Comparison of ENCODE assay signal across 16 cellular contexts in the genomic region with DNA sequence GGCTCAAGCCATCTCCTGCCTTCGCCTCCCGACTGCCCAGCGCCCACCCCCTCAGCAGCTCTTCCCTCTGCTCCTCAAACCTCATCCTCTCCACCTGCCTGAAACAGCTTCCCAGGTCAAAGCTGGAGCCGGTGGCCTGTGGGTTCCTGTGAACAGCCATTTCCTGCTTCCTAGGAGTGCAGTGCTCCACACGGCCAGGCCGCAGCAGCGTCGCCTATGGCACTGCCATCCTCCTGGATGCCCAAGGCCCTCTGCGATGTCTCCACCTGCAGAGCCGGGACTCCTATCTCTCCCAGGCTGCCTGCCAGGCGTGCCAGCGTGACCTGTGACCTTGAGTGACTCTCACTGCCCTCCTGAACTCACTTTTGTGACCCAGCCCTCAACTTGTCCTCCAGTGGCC.
"Had no signal": no experiment of that assay in that cellular context is flagged by ENCODE, and none has a peak within 500 bp of the region (broad histone marks: within the 10 kb centered on the region; RNA-seq: fewer than 3 reads in every experiment).

No MANE protein-coding gene starts in this region.

- H3K27me3 ChIP-seq: esophagus muscularis mucosa, stomach had no signal

- H3K4me1 Mint-ChIP-seq: activated CD4-positive, alpha-beta T cell treated with anti-CD3 and anti-CD28 coated beads, Interleukin-2, amount 10 ng/mL, durations not matched to agents 24 days and 14 days; activated T-helper 17 cell treated with anti-CD3 and anti-CD28 coated beads, Interleukin-2, amount 50 U/mL, for 72 hours had no signal

- H3K9me3 ChIP-seq: esophagus muscularis mucosa, lower lobe of right lung, stomach, thoracic aorta had no signal

- H3K9me3 Mint-ChIP-seq: activated CD4-positive, alpha-beta T cell treated with anti-CD3 and anti-CD28 coated beads, Interleukin-2, amount 10 ng/mL, durations not matched to agents 24 days and 14 days; activated T-helper 17 cell treated with anti-CD3 and anti-CD28 coated beads, Interleukin-2, amount 50 U/mL, for 72 hours; naive B cell; T-helper 1 cell treated with Interleukin-12 subunit alpha and Interleukin-12 subunit beta and Interleukin-4 antibody, amounts not matched to agents 30 μg/mL and 1 μg/mL, for 36 hours had no signal

- FAIRE-seq: astrocyte had no signal

- H3K4me1 ChIP-seq: lower lobe of right lung, stomach had no signal

- H3K27ac Mint-ChIP-seq: activated CD4-positive, alpha-beta T cell treated with anti-CD3 and anti-CD28 coated beads, Interleukin-2, amount 10 ng/mL, durations not matched to agents 24 days and 14 days; activated T-helper 17 cell treated with anti-CD3 and anti-CD28 coated beads, Interleukin-2, amount 50 U/mL, for 72 hours; progenitor cell of endocrine pancreas; T-helper 1 cell treated with Interleukin-12 subunit alpha and Interleukin-12 subunit beta and Interleukin-4 antibody, amounts not matched to agents 30 μg/mL and 1 μg/mL, for 36 hours had no signal

- ATAC-seq: activated T-helper 17 cell treated with anti-CD3 and anti-CD28 coated beads, Interleukin-2, amount 50 U/mL, for 72 hours; lower lobe of right lung had no signal

- H3K27me3 Mint-ChIP-seq: activated CD4-positive, alpha-beta T cell treated with anti-CD3 and anti-CD28 coated beads, Interleukin-2, amount 10 ng/mL, durations not matched to agents 24 days and 14 days; activated T-helper 17 cell treated with anti-CD3 and anti-CD28 coated beads, Interleukin-2, amount 50 U/mL, for 72 hours; naive B cell; progenitor cell of endocrine pancreas had no signal

- H3K4me3 ChIP-seq: esophagus muscularis mucosa, lower lobe of right lung, stomach, thoracic aorta had no signal

- H3K27ac ChIP-seq: esophagus muscularis mucosa, lower lobe of right lung, stomach, thoracic aorta had no signal

- H3K4me3 Mint-ChIP-seq: activated CD4-positive, alpha-beta T cell treated with anti-CD3 and anti-CD28 coated beads, Interleukin-2, amount 10 ng/mL, durations not matched to agents 24 days and 14 days; activated T-helper 17 cell treated with anti-CD3 and anti-CD28 coated beads, Interleukin-2, amount 50 U/mL, for 72 hours; naive B cell; T-helper 1 cell treated with Interleukin-12 subunit alpha and Interleukin-12 subunit beta and Interleukin-4 antibody, amounts not matched to agents 30 μg/mL and 1 μg/mL, for 36 hours had no signal

- DNase-seq: activated CD4-positive, alpha-beta T cell treated with anti-CD3 and anti-CD28 coated beads, Interleukin-2, amount 10 ng/mL, durations not matched to agents 24 days and 14 days; activated CD4-positive, CD25-positive, alpha-beta regulatory T cell; activated CD8-positive, alpha-beta memory T cell treated with anti-CD3 and anti-CD28 coated beads for 24 hours; activated naive CD4-positive, alpha-beta T cell treated with Interleukin-2 at 50 U/mL for 16 hours; kidney glomerular epithelial cell; lower lobe of right lung; midbrain; naive B cell; stimulated activated CD4-positive, alpha-beta T cell treated with anti-CD3 and anti-CD28 coated beads, Interleukin-1b, Interleukin-23, amount 100 ng/mL, for 48 hours; stomach had no signal
